21 cellular contexts compared by ENCODE assay signal in genomic region chr12:4443616-4444015, GRCh38. TPM values are rescaled to one million over a fixed set of nuclear protein-coding genes. Genes with fewer than 3 reads are reported as not detected.
"Had no signal": no experiment of that assay in that cellular context is flagged by ENCODE, and none has a peak within 500 bp of the region (broad histone marks: within the 10 kb centered on the region; RNA-seq: fewer than 3 reads in every experiment).

No MANE protein-coding gene starts in this region.

- H3K9ac ChIP-seq: parathyroid adenoma had no signal

- DNase-seq: activated CD4-positive, alpha-beta memory T cell treated with anti-CD3 and anti-CD28 coated beads for 36 hours; activated CD4-positive, alpha-beta T cell treated with anti-CD3 and anti-CD28 coated beads for 36 hours; activated effector memory CD4-positive, alpha-beta T cell treated with anti-CD3 and anti-CD28 coated beads, Interleukin-2, amount 50 U/mL, for 16 hours; activated T-cell treated with anti-CD3 and anti-CD28 coated beads, Interleukin-2, amount 50 U/mL, for 4 hours; hypothalamus; kidney; retina; stimulated activated CD4-positive, alpha-beta T cell treated with anti-CD3 and anti-CD28 coated beads, Interleukin-15, amount 100 ng/mL, for 24 hours; stimulated activated CD4-positive, alpha-beta T cell treated with anti-CD3 and anti-CD28 coated beads, Interleukin-4, amount 100 ng/mL, for 24 hours; stimulated activated naive CD4-positive, alpha-beta T cell treated with Interleukin-2 at 50 U/mL for 16 hours; T-helper 17 cell; upper lobe of left lung had no signal

- H3K27ac ChIP-seq: cardiac muscle cell, parathyroid adenoma, suprapubic skin, upper lobe of left lung had no signal

- FAIRE-seq: endometrium, kidney had no signal

- H3K9me3 ChIP-seq: suprapubic skin, upper lobe of left lung had no signal

- H3K36me3 ChIP-seq: cardiac muscle cell, suprapubic skin, upper lobe of left lung had no signal

- ATAC-seq: activated CD4-positive, alpha-beta T cell treated with anti-CD3 and anti-CD28 coated beads for 36 hours; activated naive CD4-positive, alpha-beta T cell treated with anti-CD3 and anti-CD28 coated beads, Interleukin-2, amount 50 U/mL, for 72 hours; activated T-cell treated with anti-CD3 and anti-CD28 coated beads, Interleukin-2, amount 50 U/mL, for 4 hours; esophagus mucosa; T-helper 17 cell had no signal

- H3K27me3 ChIP-seq: cardiac muscle cell, upper lobe of left lung had no signal

- H3K4me1 ChIP-seq: parathyroid adenoma, suprapubic skin, upper lobe of left lung had no signal

- H3K4me3 ChIP-seq: cardiac muscle cell, suprapubic skin, upper lobe of left lung had no signal

RNA-seq across cellular contexts. Expression of gene FGF6, which starts 2.0 kb away (rescaled TPM):
- total RNA-seq: activated CD4-positive, alpha-beta memory T cell treated with anti-CD3 and anti-CD28 coated beads for 36 hours; activated CD4-positive, alpha-beta T cell treated with anti-CD3 and anti-CD28 coated beads for 36 hours; activated naive CD4-positive, alpha-beta T cell treated with anti-CD3 and anti-CD28 coated beads, Interleukin-2, amount 50 U/mL, for 72 hours; activated T-cell treated with anti-CD3 and anti-CD28 coated beads, Interleukin-2, amount 50 U/mL, for 4 hours; cardiac muscle cell; esophagus mucosa; glomerular endothelial cell; kidney; liver; mesothelial cell of epicardium; suprapubic skin; T-helper 17 cell; upper lobe of left lung had no signal
- polyA plus RNA-seq: cardiac muscle cell, liver had no signal
